Comparison of ENCODE assay signal across 8 cellular contexts in genomic region chr6:36735110-36735971, GRCh38. TPM values are rescaled to one million over a fixed set of nuclear protein-coding genes. Genes with fewer than 3 reads are reported as not detected.
DNase-seq lines count a peak whose midpoint lies in the region; ATAC-seq and TF ChIP-seq lines count a peak whose summit lies in the region.

No MANE protein-coding gene starts in this region.

- no peaks in the 10 kb centered on the region for H3K9me3 Mint-ChIP-seq in activated naive CD4-positive, alpha-beta T cell treated with anti-CD3 and anti-CD28 coated beads, Interleukin-2, amount 50 U/mL, for 72 hours

- H3K9me3 ChIP-seq in right atrium auricular region: no peaks in the 10 kb centered on the region

- H3K36me3 Mint-ChIP-seq in activated naive CD4-positive, alpha-beta T cell treated with anti-CD3 and anti-CD28 coated beads, Interleukin-2, amount 50 U/mL, for 72 hours: no peaks in the 10 kb centered on the region

- H3K4me3 ChIP-seq in right atrium auricular region (peak overlapping the region in 1 of 2 donors; percentile 32), skin epidermis (peak overlapping the region in 1 of 7 experiments; percentile 7)

- H3K27me3 ChIP-seq in right atrium auricular region: no peaks in the 10 kb centered on the region

- peak; percentile 94 for DNase-seq in AG20443 (ENCODE audit: low spot score)
- peak in 1 of 2 donors; percentile 46 for DNase-seq in activated naive CD4-positive, alpha-beta T cell treated with anti-CD3 and anti-CD28 coated beads, Interleukin-2, amount 50 U/mL, for 72 hours (ENCODE audit: low spot score in 2 of 2)
- peak; percentile 94 for DNase-seq in right atrium auricular region (ENCODE audit: low spot score)
- no peak for DNase-seq in DMS114 treated with DMSO at 0.1 percent for 48 hours (lab: John Stamatoyannopoulos, UW; ENCODE audit: unreplicated experiment)

- no peaks in the 10 kb centered on the region for H3K36me3 ChIP-seq in right atrium auricular region

- H3K27ac Mint-ChIP-seq in activated naive CD4-positive, alpha-beta T cell treated with anti-CD3 and anti-CD28 coated beads, Interleukin-2, amount 50 U/mL, for 72 hours: peak overlapping the region; percentile 60 to 93

- H3K4me1 ChIP-seq in right atrium auricular region: peaks cover 0 to 21% of the 10 kb centered on the region in 2 donors

- H3K27ac ChIP-seq in right atrium auricular region: peak overlapping the region; percentile 69 to 84
- peak overlapping the region in 20 of 21 experiments; percentile 42 to 96 (median 76) for H3K27ac ChIP-seq in skin epidermis

- ATAC-seq in HG02759 (IDR thresholded peaks at IDR 0.05; ENCODE audit: unreplicated experiment) (peak; percentile 52), HG03565 (IDR thresholded peaks at IDR 0.05; ENCODE audit: unreplicated experiment) (no peak), GM19035 (IDR thresholded peaks at IDR 0.05; ENCODE audit: unreplicated experiment) (no peak)
- peak; percentile 93 to 96 for ATAC-seq in activated naive CD4-positive, alpha-beta T cell treated with anti-CD3 and anti-CD28 coated beads, Interleukin-2, amount 50 U/mL, for 72 hours

- no peak for TF ChIP-seq CTCF in right atrium auricular region (IDR thresholded peaks at IDR 0.05)

RNA-seq across cellular contexts. Expression of gene RAB44, which starts 37.7 kb away (rescaled TPM):
- under 1 TPM; 0.07 to 0.12 TPM for total RNA-seq in activated naive CD4-positive, alpha-beta T cell treated with anti-CD3 and anti-CD28 coated beads, Interleukin-2, amount 50 U/mL, for 72 hours
- total RNA-seq in right atrium auricular region: under 1 TPM in 1 of 2 donors, not detected in 1; 0.12 TPM

RNA-seq across cellular contexts. Expression of gene CDKN1A, which starts 56.8 kb away (rescaled TPM):
- 100 to 1,000 TPM in 1 of 2 donors, 10 to 100 TPM in 1; 43.3 to 146 TPM for total RNA-seq in activated naive CD4-positive, alpha-beta T cell treated with anti-CD3 and anti-CD28 coated beads, Interleukin-2, amount 50 U/mL, for 72 hours
- 100 to 1,000 TPM in 1 of 2 donors, 10 to 100 TPM in 1; 63.8 to 128 TPM for total RNA-seq in right atrium auricular region

Comparison
In these comparisons a context has a peak if more than half of its experiments do, and no peak if none do; other contexts are left out.
1. ATAC-seq: peak in HG02759 (single experiment) and activated naive CD4-positive, alpha-beta T cell treated with anti-CD3 and anti-CD28 coated beads, Interleukin-2, amount 50 U/mL, for 72 hours (2 of 2); none in HG03565 (single experiment) and GM19035 (single experiment).